In the genomic region with DNA sequence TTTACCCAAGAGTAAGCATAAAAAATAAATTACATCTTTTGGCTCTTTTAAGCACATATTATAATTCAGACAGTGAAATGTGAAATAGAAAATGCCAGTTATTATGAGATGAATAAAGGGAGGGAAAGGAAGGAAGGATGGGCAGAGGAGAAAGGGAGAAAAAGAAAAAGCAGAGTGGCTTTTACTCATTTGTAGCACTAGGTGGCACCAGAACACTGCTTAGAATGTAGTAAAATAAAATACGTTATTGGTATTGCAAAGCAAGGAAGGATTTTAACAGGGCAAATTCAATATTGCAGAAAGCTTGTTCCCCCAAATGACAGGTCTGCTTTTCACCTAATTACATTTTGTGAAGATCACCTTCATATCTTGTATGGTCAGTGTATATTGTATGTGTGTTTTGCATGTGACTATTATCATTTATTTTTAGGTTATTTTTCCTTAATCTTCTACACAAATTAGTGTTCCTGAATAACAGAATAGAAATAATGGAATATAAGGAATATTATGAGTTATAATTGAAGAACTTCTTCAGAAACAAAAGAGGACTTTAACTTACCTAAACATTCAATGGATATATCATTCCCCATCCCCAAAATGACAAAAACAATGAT, we compare ENCODE assay signal across 8 cellular contexts. TPM values are rescaled to one million over a fixed set of nuclear protein-coding genes. Genes with fewer than 3 reads are reported as not detected.
DNase-seq lines count a peak whose midpoint lies in the region; ATAC-seq and TF ChIP-seq lines count a peak whose summit lies in the region.

No MANE protein-coding gene starts in this region.

- H3K27me3 Mint-ChIP-seq in HFFc6 (ENCODE audit: insufficient read depth): peaks cover 5% of the 10 kb centered on the region
- peaks cover 18 to 21% of the 10 kb centered on the region in 2 donors for H3K27me3 Mint-ChIP-seq in effector memory CD8-positive, alpha-beta T cell
- H3K27me3 Mint-ChIP-seq in T-helper 17 cell: peaks cover 20% of the 10 kb centered on the region

- DNase-seq in COLO829 (ENCODE audit: low spot score): peak; percentile 23
- DNase-seq in HFFc6: peak; percentile 15
- DNase-seq in PC-9: no peak
- peak in 1 of 3 experiments; percentile 8 for DNase-seq in effector memory CD8-positive, alpha-beta T cell
- peak; percentile 45 for DNase-seq in pons (ENCODE audit: low spot score)
- DNase-seq in T-helper 17 cell: no peak
- no peak for DNase-seq in MG63

- peak; percentile 62 for ATAC-seq in effector memory CD8-positive, alpha-beta T cell (replicated peaks)
- ATAC-seq in T-helper 17 cell (no peak), HG03095 (IDR thresholded peaks at IDR 0.05; ENCODE audit: unreplicated experiment) (no peak)

- H3F3A ChIP-seq in PC-9 (ENCODE audit: insufficient read depth, low read depth): peaks cover 5% of the 10 kb centered on the region; the same call in 1 of the 2 replicates

- no TSS peak for BruUV-seq in PC-9 (replicated peaks; lab: Mats Ljungman, UMichigan)

- no peak overlapping the region for H3K4me3 Mint-ChIP-seq in HFFc6
- no peak overlapping the region for H3K4me3 Mint-ChIP-seq in effector memory CD8-positive, alpha-beta T cell
- no peak overlapping the region for H3K4me3 Mint-ChIP-seq in T-helper 17 cell

- H3K36me3 Mint-ChIP-seq in HFFc6 (ENCODE audit: low read depth): no peaks in the 10 kb centered on the region
- no peaks in the 10 kb centered on the region for H3K36me3 Mint-ChIP-seq in effector memory CD8-positive, alpha-beta T cell (ENCODE audit: insufficient read depth)
- no peaks in the 10 kb centered on the region for H3K36me3 Mint-ChIP-seq in T-helper 17 cell (ENCODE audit: low read depth)

- H3K4me3 ChIP-seq in PC-9: no peak overlapping the region
- H3K4me3 ChIP-seq in MG63: no peak overlapping the region

- no peaks in the 10 kb centered on the region for H3K79me2 ChIP-seq in PC-9 (ENCODE audit: low read depth)

- H3K27ac ChIP-seq in PC-9: no peak overlapping the region

- H3K27ac Mint-ChIP-seq in HFFc6 (no peak overlapping the region), T-helper 17 cell (no peak overlapping the region)
- H3K27ac Mint-ChIP-seq in effector memory CD8-positive, alpha-beta T cell: no peak overlapping the region

- intact Hi-C loops in PC-9 (cut with micrococcal nuclease; ENCODE audit: unreplicated experiment): loop anchor here (1.0 to 5.0 kb wide), 3 partner anchors 63 to 807 kb away; no protein-coding TSS in a partner anchor

- no peak overlapping the region for H3K4me2 ChIP-seq in PC-9

- no peaks in the 10 kb centered on the region for H3K36me3 ChIP-seq in PC-9 (ENCODE audit: low read depth)
- no peaks in the 10 kb centered on the region for H3K36me3 ChIP-seq in MG63

- H3K9me3 Mint-ChIP-seq in HFFc6: peaks cover 3% of the 10 kb centered on the region; the same call in 1 of the 2 replicates
- H3K9me3 Mint-ChIP-seq in effector memory CD8-positive, alpha-beta T cell: no peaks in the 10 kb centered on the region

- peaks cover 10% of the 10 kb centered on the region; the same call in 1 of the 2 replicates for H3K9me3 ChIP-seq in PC-9 (ENCODE audit: insufficient read depth, low read depth)
- no peaks in the 10 kb centered on the region for H3K9me3 ChIP-seq in T-helper 17 cell (ENCODE audit: control insufficient read depth, low read length, poor library complexity, severe bottlenecking)
- H3K9me3 ChIP-seq in MG63: peaks cover 6% of the 10 kb centered on the region

- POLR2A ChIA-PET in PC-9 (lab: Charles Lee; ENCODE audit: unreplicated experiment): no interaction called here

- no peak overlapping the region for H2AFZ ChIP-seq in PC-9

- H4K20me1 ChIP-seq in PC-9 (ENCODE audit: insufficient read depth): no peaks in the 10 kb centered on the region

- no peaks in the 10 kb centered on the region for H3K4me1 ChIP-seq in PC-9 (replicated peaks; ENCODE audit: insufficient read depth)

- H3K27me3 ChIP-seq in PC-9 (ENCODE audit: insufficient read depth, low read depth): no peaks in the 10 kb centered on the region
- H3K27me3 ChIP-seq in MG63: no peaks in the 10 kb centered on the region; the same call in 1 of the 2 replicates

- H3K9me2 ChIP-seq in PC-9 (ENCODE audit: insufficient read depth): no peaks in the 10 kb centered on the region

- H3K4me1 Mint-ChIP-seq in HFFc6 (ENCODE audit: low read depth): no peaks in the 10 kb centered on the region
- H3K4me1 Mint-ChIP-seq in effector memory CD8-positive, alpha-beta T cell (ENCODE audit: low read depth in 2 of 2): no peaks in the 10 kb centered on the region
- H3K4me1 Mint-ChIP-seq in T-helper 17 cell: no peaks in the 10 kb centered on the region

- CTCF ChIA-PET in PC-9 (lab: Charles Lee): interaction anchor here (0.6 to 1.0 kb wide), 6 partner anchors 8 to 1191 kb away, joined by 3 to 16 read pairs (median 4); no protein-coding TSS in a partner anchor

- TF ChIP-seq CTCF in HFFc6 (IDR thresholded peaks at IDR 0.05) (peak; percentile 83), PC-9 (conservative IDR thresholded peaks at IDR 0.05) (peak; percentile 78)

RNA-seq across cellular contexts. Expression of a gene that starts 9.1 kb away (rescaled TPM):
- 10 to 100 TPM in 5 of 6 experiments, 1 to 10 TPM in 1; 9.9 to 15.6 (median 13.5) TPM for total RNA-seq in HFFc6 (2021; fragmentation: NEBNext Ultra II Directional; extraction: Animal tissue kit (Norgen Biotek cat#: 25700))
- total RNA-seq in PC-9 (2021) (18.6 and 20.3 TPM in 2 replicates), T-helper 17 cell (10 to 100 TPM; 64.1 to 70.1 TPM)
- 1.8 TPM in 2 replicates for total RNA-seq in MG63 (2014; rRNA removed; shearing (Covaris generic); ENCODE audit: low replicate concordance)

RNA-seq across cellular contexts. Expression of a gene that starts 22.9 kb away (rescaled TPM):
- total RNA-seq in HFFc6 (2021; fragmentation: NEBNext Ultra II Directional; extraction: Animal tissue kit (Norgen Biotek cat#: 25700)): under 1 TPM in 3 of 6 experiments, not detected in 3; 0.06 to 0.09 (median 0.09) TPM
- total RNA-seq in PC-9 (2021): 18.2 and 18.3 TPM in 2 replicates
- total RNA-seq in T-helper 17 cell: 1 to 10 TPM; 1.4 to 1.9 TPM
- 0.89 and 1.5 TPM in 2 replicates for total RNA-seq in MG63 (2014; rRNA removed; shearing (Covaris generic); ENCODE audit: low replicate concordance)

Comparison
In these comparisons a context has a peak if more than half of its experiments do, and no peak if none do; other contexts are left out.
1. DNase-seq: peak in COLO829 (single experiment), HFFc6 (single experiment) and pons (single experiment); none in PC-9 (0 of 2), T-helper 17 cell (0 of 3) and MG63 (single experiment).